16 cellular contexts compared by ENCODE assay signal in genomic region chr6:128314190-128314589, GRCh38.
DNase-seq lines count a peak whose midpoint lies in the region; ATAC-seq, FAIRE-seq and TF ChIP-seq lines count a peak whose summit lies in the region.
"Had no signal": no experiment of that assay in that cellular context is flagged by ENCODE, and none has a peak within 500 bp of the region (broad histone marks: within the 10 kb centered on the region; RNA-seq: fewer than 3 reads in every experiment).

No MANE protein-coding gene starts in this region.

- POLR2A ChIA-PET in MCF 10A (lab: Yijun Ruan, JAX): no interaction called here

- H3K9ac ChIP-seq in HUES6 (ENCODE audit: low read length): no peak overlapping the region
- H3K9ac ChIP-seq: BLaER1 treated with 17β-estradiol and CSF1 and Interleukin-3, amounts not matched to agents 10 nM and 100 nM had no signal

- intact Hi-C loops in MCF 10A (cut with micrococcal nuclease): no loop called here

- no peaks in the 10 kb centered on the region for H3K36me3 ChIP-seq in HUES6 (ENCODE audit: control insufficient read depth, insufficient read depth, low read length)
- H3K36me3 ChIP-seq: BLaER1 treated with 17β-estradiol and CSF1 and Interleukin-3, amounts not matched to agents 10 nM and 100 nM; HAP-1 had no signal

- ATAC-seq in left lobe of liver: peak; percentile 48
- ATAC-seq in stimulated activated naive CD8-positive, alpha-beta T cell treated with anti-CD3 and anti-CD28 coated beads, Interleukin-15, amount 100 ng/mL, for 72 hours: no peak
- ATAC-seq: CD8-positive, alpha-beta T cell had no signal

- H3K4me1 ChIP-seq in HUES6 (ENCODE audit: control insufficient read depth, insufficient read depth, low read length): peaks cover 63% of the 10 kb centered on the region

- H3K4me3 Mint-ChIP-seq in nephron progenitor cell (no peak overlapping the region), MCF 10A (ENCODE audit: unreplicated experiment) (no peak overlapping the region)
- H3K4me3 Mint-ChIP-seq in stimulated activated naive CD8-positive, alpha-beta T cell treated with anti-CD3 and anti-CD28 coated beads, Interleukin-15, amount 100 ng/mL, for 72 hours: no peak overlapping the region
- H3K4me3 Mint-ChIP-seq: B cell; CD8-positive, alpha-beta T cell had no signal

- DNase-seq in GM19239 (ENCODE audit: insufficient read length, low spot score) (no peak), left lobe of liver (ENCODE audit: low spot score) (no peak), nephron progenitor cell (no peak), NCI-H2196 (lab: John Stamatoyannopoulos, UW; ENCODE audit: unreplicated experiment) (no peak), MCF 10A (ENCODE audit: unreplicated experiment) (no peak)
- no peak for DNase-seq in stimulated activated naive CD8-positive, alpha-beta T cell treated with anti-CD3 and anti-CD28 coated beads, Interleukin-15, amount 100 ng/mL, for 72 hours
- DNase-seq: 8988T; Calu3; CD8-positive, alpha-beta T cell; DMS79 treated with DMSO at 0.1 percent for 48 hours; GF-D8 had no signal

- no TSS peak for BruUV-seq in MCF 10A (replicated peaks; lab: Mats Ljungman, UMichigan)

- H3K4me3 ChIP-seq in HUES6 (ENCODE audit: low read depth, low read length): no peak overlapping the region
- H3K4me3 ChIP-seq: BLaER1 treated with 17β-estradiol and CSF1 and Interleukin-3, amounts not matched to agents 10 nM and 100 nM; HAP-1 had no signal

- CTCF ChIA-PET in MCF 10A (lab: Yijun Ruan, JAX): no interaction called here

- TF ChIP-seq CTCF in nephron progenitor cell (IDR thresholded peaks at IDR 0.05) (no peak), MCF 10A (IDR thresholded peaks at IDR 0.05; ENCODE audit: unreplicated experiment) (no peak)

- H3K27ac Mint-ChIP-seq in nephron progenitor cell: peak overlapping the region; percentile 50
- no peak overlapping the region for H3K27ac Mint-ChIP-seq in stimulated activated naive CD8-positive, alpha-beta T cell treated with anti-CD3 and anti-CD28 coated beads, Interleukin-15, amount 100 ng/mL, for 72 hours
- H3K27ac Mint-ChIP-seq in MCF 10A (ENCODE audit: low read depth, unreplicated experiment): no peak overlapping the region
- H3K27ac Mint-ChIP-seq: B cell; CD8-positive, alpha-beta T cell had no signal

- no peaks in the 10 kb centered on the region for H3K36me3 Mint-ChIP-seq in nephron progenitor cell (ENCODE audit: low read depth)
- no peaks in the 10 kb centered on the region for H3K36me3 Mint-ChIP-seq in MCF 10A (ENCODE audit: insufficient read depth, unreplicated experiment)
- H3K36me3 Mint-ChIP-seq: CD8-positive, alpha-beta T cell had no signal

- H3K27me3 ChIP-seq in HUES6 (ENCODE audit: control insufficient read depth, insufficient read depth, low read length): no peaks in the 10 kb centered on the region
- H3K27me3 ChIP-seq: BLaER1 treated with 17β-estradiol and CSF1 and Interleukin-3, amounts not matched to agents 10 nM and 100 nM had no signal

- 0 out of 2 replicates have a peak overlapping the region, but pooled peaks have one; percentile 13 for H3K27ac ChIP-seq in HUES6 (ENCODE audit: low read depth, low read length)
- H3K27ac ChIP-seq: BLaER1 treated with 17β-estradiol and CSF1 and Interleukin-3, amounts not matched to agents 10 nM and 100 nM had no signal

- H3K9me3 ChIP-seq in HUES6 (ENCODE audit: control insufficient read depth, insufficient read depth, low read depth, low read length): no peaks in the 10 kb centered on the region
- H3K9me3 ChIP-seq: HAP-1 had no signal

- H3K27me3 Mint-ChIP-seq in nephron progenitor cell (ENCODE audit: low read depth, poor library complexity) (no peaks in the 10 kb centered on the region), MCF 10A (ENCODE audit: insufficient read depth, unreplicated experiment) (no peaks in the 10 kb centered on the region)
- no peaks in the 10 kb centered on the region for H3K27me3 Mint-ChIP-seq in stimulated activated naive CD8-positive, alpha-beta T cell treated with anti-CD3 and anti-CD28 coated beads, Interleukin-15, amount 100 ng/mL, for 72 hours
- H3K27me3 Mint-ChIP-seq: B cell had no signal

- FAIRE-seq in GM19239 (lab: Jason Lieb, UNC): peak; percentile 39
- FAIRE-seq: H1 had no signal

- no peaks in the 10 kb centered on the region for H3K9me3 Mint-ChIP-seq in nephron progenitor cell
- no peaks in the 10 kb centered on the region for H3K9me3 Mint-ChIP-seq in stimulated activated naive CD8-positive, alpha-beta T cell treated with anti-CD3 and anti-CD28 coated beads, Interleukin-15, amount 100 ng/mL, for 72 hours
- no peaks in the 10 kb centered on the region for H3K9me3 Mint-ChIP-seq in MCF 10A (ENCODE audit: unreplicated experiment)
- H3K9me3 Mint-ChIP-seq: CD8-positive, alpha-beta T cell had no signal

- H3K4me1 Mint-ChIP-seq in nephron progenitor cell (peaks cover 39% of the 10 kb centered on the region), MCF 10A (ENCODE audit: insufficient read depth, unreplicated experiment) (no peaks in the 10 kb centered on the region)
- H3K4me1 Mint-ChIP-seq in stimulated activated naive CD8-positive, alpha-beta T cell treated with anti-CD3 and anti-CD28 coated beads, Interleukin-15, amount 100 ng/mL, for 72 hours: peaks cover 33% of the 10 kb centered on the region
